ENCODE assay signal across 11 cellular contexts in the genomic region with DNA sequence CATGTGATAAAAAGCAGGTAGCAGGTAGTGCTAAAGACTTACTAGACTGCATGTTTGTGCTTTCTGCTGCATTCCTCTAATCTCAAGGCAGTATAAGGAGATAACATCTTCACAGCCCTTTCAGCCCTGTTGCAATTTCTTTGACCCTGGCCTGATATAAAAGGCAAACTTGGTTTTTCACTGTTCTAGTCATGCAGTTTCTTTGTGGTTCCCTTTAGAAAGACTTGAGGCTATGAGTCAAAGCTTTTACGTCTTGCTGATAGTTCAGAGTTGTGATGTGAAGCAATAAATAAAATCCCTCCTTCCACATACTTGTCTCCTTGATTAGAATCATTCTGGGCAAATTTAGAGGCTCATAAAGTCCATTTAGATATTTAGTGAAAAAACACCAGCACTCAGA.
DNase-seq lines count a peak whose midpoint lies in the region; ATAC-seq and TF ChIP-seq lines count a peak whose summit lies in the region.
"Had no signal": no experiment of that assay in that cellular context is flagged by ENCODE, and none has a peak within 500 bp of the region (broad histone marks: within the 10 kb centered on the region; RNA-seq: fewer than 3 reads in every experiment).

No MANE protein-coding gene starts in this region.

- TF ChIP-seq POLR2A in erythroblast (IDR thresholded peaks at IDR 0.05; ENCODE audit: low read length): no peak

- no peaks in the 10 kb centered on the region for H3K36me3 ChIP-seq in BJ (ENCODE audit: control insufficient read depth, insufficient read depth, low read length)

- H3K4me3 Mint-ChIP-seq in immature natural killer cell: no peak overlapping the region
- no peak overlapping the region for H3K4me3 Mint-ChIP-seq in stimulated activated naive B cell treated with anti-CD40 and anti-IgM and Interleukin-4, amounts not matched to agents 10 μg/mL and 1 μg/mL and 100 μg/mL, for 72 hours
- H3K4me3 Mint-ChIP-seq: CD8-positive, alpha-beta memory T cell had no signal

- POLR2A ChIA-PET in BJ (lab: Charles Lee): no interaction called here

- no peak overlapping the region for H3K4me3 ChIP-seq in BJ (ENCODE audit: low read depth, low read length)

- peaks cover 0 to 3% (median 2%) of the 10 kb centered on the region in 6 donors for H3K9me3 Mint-ChIP-seq in immature natural killer cell
- H3K9me3 Mint-ChIP-seq in stimulated activated naive B cell treated with anti-CD40 and anti-IgM and Interleukin-4, amounts not matched to agents 10 μg/mL and 1 μg/mL and 100 μg/mL, for 72 hours: peaks cover 0 to 3% of the 10 kb centered on the region in 2 donors

- no peaks in the 10 kb centered on the region for H3K27me3 ChIP-seq in BJ (ENCODE audit: control insufficient read depth, insufficient read depth, low read length)

- DNase-seq in BJ (ENCODE audit: low read depth): peak; percentile 85
- peak; percentile 74 for DNase-seq in MV-4-11 (lab: John Stamatoyannopoulos, UW)
- DNase-seq in dedifferentiated amniotic fluid mesenchymal stem cell (ENCODE audit: extremely low spot score): peak; percentile 22
- DNase-seq in omental fat pad (ENCODE audit: low spot score): no peak
- no peak for DNase-seq in immature natural killer cell
- no peak for DNase-seq in erythroblast (lab: John Stamatoyannopoulos, UW)
- no peak for DNase-seq in stimulated activated naive B cell treated with anti-CD40 and anti-IgM and Interleukin-4, amounts not matched to agents 10 μg/mL and 1 μg/mL and 100 μg/mL, for 72 hours
- DNase-seq: CD8-positive, alpha-beta memory T cell; NCI-H345; occipital lobe had no signal

- CTCF ChIA-PET in BJ (lab: Yijun Ruan, JAX): interaction anchor here (0.6 to 1.8 kb wide), 4 partner anchors 11 to 90 kb away, joined by 3 to 5 read pairs (median 4); no protein-coding TSS in a partner anchor

- ATAC-seq in omental fat pad (ENCODE audit: low FRiP score) (peak; percentile 91), GM21526 (IDR thresholded peaks at IDR 0.05; ENCODE audit: low FRiP score, unreplicated experiment) (no peak)
- ATAC-seq in stimulated activated naive B cell treated with anti-CD40 and anti-IgM and Interleukin-4, amounts not matched to agents 10 μg/mL and 1 μg/mL and 100 μg/mL, for 72 hours (replicated peaks): no peak

- H3K4me1 Mint-ChIP-seq in immature natural killer cell: no peaks in the 10 kb centered on the region
- H3K4me1 Mint-ChIP-seq in stimulated activated naive B cell treated with anti-CD40 and anti-IgM and Interleukin-4, amounts not matched to agents 10 μg/mL and 1 μg/mL and 100 μg/mL, for 72 hours: peaks cover 3 to 6% of the 10 kb centered on the region in 2 donors

- H3K27me3 Mint-ChIP-seq in immature natural killer cell (ENCODE audit: low read depth in 3 of 3): peaks cover 0 to 4% (median 2%) of the 10 kb centered on the region in 3 donors
- peaks cover 0 to 8% of the 10 kb centered on the region in 2 donors for H3K27me3 Mint-ChIP-seq in stimulated activated naive B cell treated with anti-CD40 and anti-IgM and Interleukin-4, amounts not matched to agents 10 μg/mL and 1 μg/mL and 100 μg/mL, for 72 hours

- TF ChIP-seq CTCF in BJ (IDR thresholded peaks at IDR 0.05; ENCODE audit: insufficient read depth, low read depth, low read length) (no peak), omental fat pad (IDR thresholded peaks at IDR 0.05) (no peak)

- no peak overlapping the region for H3K27ac Mint-ChIP-seq in immature natural killer cell
- no peak overlapping the region for H3K27ac Mint-ChIP-seq in stimulated activated naive B cell treated with anti-CD40 and anti-IgM and Interleukin-4, amounts not matched to agents 10 μg/mL and 1 μg/mL and 100 μg/mL, for 72 hours

- H3K36me3 Mint-ChIP-seq in immature natural killer cell: peaks cover 0 to 2% (median 0%) of the 10 kb centered on the region in 3 donors
- peaks cover 5 to 9% of the 10 kb centered on the region in 2 donors for H3K36me3 Mint-ChIP-seq in stimulated activated naive B cell treated with anti-CD40 and anti-IgM and Interleukin-4, amounts not matched to agents 10 μg/mL and 1 μg/mL and 100 μg/mL, for 72 hours

Comparison
In these comparisons a context has a peak if more than half of its experiments do, and no peak if none do; other contexts are left out.
1. DNase-seq: peak in BJ (single experiment), MV-4-11 (single experiment) and dedifferentiated amniotic fluid mesenchymal stem cell (single experiment); none in omental fat pad (single experiment), immature natural killer cell (0 of 3), erythroblast (0 of 2) and stimulated activated naive B cell treated with anti-CD40 and anti-IgM and Interleukin-4, amounts not matched to agents 10 μg/mL and 1 μg/mL and 100 μg/mL, for 72 hours (single experiment).